ENCODE assay signal across 8 cellular contexts in genomic region chr2:241272298-241272721, GRCh38. TPM values are rescaled to one million over a fixed set of nuclear protein-coding genes. Genes with fewer than 3 reads are reported as not detected.
DNase-seq lines count a peak whose midpoint lies in the region; ATAC-seq and TF ChIP-seq lines count a peak whose summit lies in the region.

No MANE protein-coding gene starts in this region.

- CTCF ChIA-PET in CD8-positive, alpha-beta T cell (lab: Charles Lee), result interaction anchor here (1.0 kb wide), 1 partner anchor 327 kb away, joined by 4 read pairs; no protein-coding TSS in a partner anchor

- peak overlapping the region; percentile 35 for H3K4me3 Mint-ChIP-seq in CD8-positive, alpha-beta T cell

- H3K9me3 ChIP-seq in CD8-positive, alpha-beta T cell (ENCODE audit: low read length), result no peaks in the 10 kb centered on the region
- H3K9me3 ChIP-seq in Karpas-422 (ENCODE audit: low read length) (no peaks in the 10 kb centered on the region), adrenal gland (replicated peaks in 1 of 3) (peaks cover 0 to 8% (median 0%) of the 10 kb centered on the region in 3 donors), smooth muscle cell (replicated peaks; ENCODE audit: low read depth) (no peaks in the 10 kb centered on the region)

- H3K9ac ChIP-seq in Karpas-422 (ENCODE audit: low read length) (peak overlapping the region; percentile 78), smooth muscle cell (ENCODE audit: low read depth) (peak overlapping the region; percentile 97)

- peak; percentile 37 for ATAC-seq in CD8-positive, alpha-beta T cell
- peak; percentile 19 for ATAC-seq in GM21367 (IDR thresholded peaks at IDR 0.05; ENCODE audit: unreplicated experiment)

- peaks cover 50% of the 10 kb centered on the region for H3K4me1 Mint-ChIP-seq in CD8-positive, alpha-beta T cell (ENCODE audit: low read depth)

- H3K9me3 Mint-ChIP-seq in CD8-positive, alpha-beta T cell, result no peaks in the 10 kb centered on the region

- TF ChIP-seq CTCF in CD8-positive, alpha-beta T cell (IDR thresholded peaks at IDR 0.05), result no peak
- TF ChIP-seq CTCF in adrenal gland (IDR thresholded peaks at IDR 0.05) (no peak), smooth muscle cell (IDR thresholded peaks at IDR 0.05; ENCODE audit: borderline replicate concordance, insufficient read depth, poor library complexity, severe bottlenecking) (no peak)

- H4K20me1 ChIP-seq in Karpas-422 (ENCODE audit: insufficient read depth, low read depth, low read length), result peaks cover 67% of the 10 kb centered on the region
- peaks cover 76% of the 10 kb centered on the region for H4K20me1 ChIP-seq in smooth muscle cell (ENCODE audit: low read depth)

- WGBS in adrenal gland, 4 donors, result 0 to 3% (median 1%) methylated on average over 8 to 53 of the region's 55 CpGs; no CpG with 5 or more reads in 1 of the 4 donors
- WGBS in smooth muscle cell (ENCODE audit: low lambda C conversion rate), result 2% methylated on average over 11 of the region's 55 CpGs

- POLR2A ChIA-PET in CD8-positive, alpha-beta T cell (lab: Charles Lee), result interaction anchor here (1.2 kb wide), 1 partner anchor 18 kb away, joined by 4 read pairs; no protein-coding TSS in a partner anchor

- intact Hi-C loops in CD8-positive, alpha-beta T cell (cut with DNase I, micrococcal nuclease), result loop anchor here (1.0 to 10.0 kb wide), 5 partner anchors 43 to 344 kb away; partner anchors contain the start of genes FARP2 (in 2 of the 2), HDLBP (in 2 of the 2), SEPTIN2 (in 2 of the 2) and STK25 (in 1 of the 2)
- intact Hi-C loops in adrenal gland (cut with DNase I), result no loop called here

- peaks cover 13% of the 10 kb centered on the region for H3K4me1 ChIP-seq in CD8-positive, alpha-beta T cell (ENCODE audit: insufficient read depth, low read length)
- peaks cover 23% of the 10 kb centered on the region for H3K4me1 ChIP-seq in Karpas-422 (ENCODE audit: low read length)
- peaks cover 30 to 42% of the 10 kb centered on the region in 2 donors for H3K4me1 ChIP-seq in adrenal gland (replicated peaks in 1 of 2)
- H3K4me1 ChIP-seq in smooth muscle cell (ENCODE audit: low read depth), result peaks cover 9% of the 10 kb centered on the region

- H3K79me2 ChIP-seq in Karpas-422 (ENCODE audit: low read length) (peaks cover 86% of the 10 kb centered on the region), smooth muscle cell (ENCODE audit: low read depth) (peaks cover 88% of the 10 kb centered on the region)

- peak in 2 of 7 experiments; percentile 18 to 35 for DNase-seq in CD8-positive, alpha-beta T cell
- no peak for DNase-seq in Karpas-422
- DNase-seq in adrenal gland, result peak; percentile 34 to 62 (median 57)
- DNase-seq in smooth muscle cell (lab: John Stamatoyannopoulos, UW; ENCODE audit: unreplicated experiment), result peak; percentile 83
- DNase-seq in H4 (ENCODE audit: low spot score), result no peak
- no peak for DNase-seq in AML-193 (lab: John Stamatoyannopoulos, UW)

- H3F3A ChIP-seq in smooth muscle cell (ENCODE audit: low read depth), result peaks cover 29% of the 10 kb centered on the region

- peak overlapping the region; percentile 44 for H3K4me3 ChIP-seq in CD8-positive, alpha-beta T cell (ENCODE audit: low read depth, low read length)
- H3K4me3 ChIP-seq in Karpas-422 (ENCODE audit: low read length), result peak overlapping the region; percentile 80
- H3K4me3 ChIP-seq in adrenal gland, result peak overlapping the region; percentile 83 to 97 (median 88)
- H3K4me3 ChIP-seq in iPS-11a (ENCODE audit: low read depth, low read length), result peak overlapping the region; percentile 58
- peak overlapping the region; percentile 70 for H3K4me3 ChIP-seq in smooth muscle cell

- no peaks in the 10 kb centered on the region for H3K27me3 Mint-ChIP-seq in CD8-positive, alpha-beta T cell (ENCODE audit: low read depth)

- H3K27ac Mint-ChIP-seq in CD8-positive, alpha-beta T cell, result no peak overlapping the region

- H3K9me2 ChIP-seq in Karpas-422 (replicated peaks; ENCODE audit: insufficient read depth, low read length), result no peaks in the 10 kb centered on the region

- H3K27ac ChIP-seq in CD8-positive, alpha-beta T cell (ENCODE audit: low read depth, low read length), result peak overlapping the region; percentile 25
- H3K27ac ChIP-seq in Karpas-422 (ENCODE audit: low read length) (no peak overlapping the region), adrenal gland (peak overlapping the region; percentile 80 to 99 (median 98)), smooth muscle cell (ENCODE audit: low read depth) (peak overlapping the region; percentile 90)

- H3K4me2 ChIP-seq in Karpas-422 (ENCODE audit: low read depth, low read length, poor library complexity, severe bottlenecking) (peak overlapping the region; percentile 90), smooth muscle cell (peak overlapping the region; percentile 98)

- H2AFZ ChIP-seq in Karpas-422 (ENCODE audit: low read length) (no peak overlapping the region), smooth muscle cell (ENCODE audit: low read depth) (no peak overlapping the region)

- H3K27me3 ChIP-seq in CD8-positive, alpha-beta T cell (ENCODE audit: insufficient read depth, low read length), result no peaks in the 10 kb centered on the region
- no peaks in the 10 kb centered on the region for H3K27me3 ChIP-seq in Karpas-422 (ENCODE audit: low read length)
- H3K27me3 ChIP-seq in adrenal gland, result no peaks in the 10 kb centered on the region
- H3K27me3 ChIP-seq in smooth muscle cell (ENCODE audit: low read depth), result no peaks in the 10 kb centered on the region

- peaks cover 21% of the 10 kb centered on the region for H3K36me3 Mint-ChIP-seq in CD8-positive, alpha-beta T cell

- TF ChIP-seq POLR2A in adrenal gland (IDR thresholded peaks at IDR 0.05), result no peak

- no peaks in the 10 kb centered on the region for H3K36me3 ChIP-seq in CD8-positive, alpha-beta T cell (ENCODE audit: insufficient read depth, low read length)
- H3K36me3 ChIP-seq in Karpas-422 (ENCODE audit: insufficient read depth, low read length) (no peaks in the 10 kb centered on the region; the same call in 1 of the 2 replicates), adrenal gland (replicated peaks in 1 of 2) (peaks cover 0 to 11% of the 10 kb centered on the region in 2 donors), smooth muscle cell (ENCODE audit: low read depth) (no peaks in the 10 kb centered on the region)

RNA-seq across cellular contexts. Expression of gene HDLBP, which starts 43.2 kb away (rescaled TPM):
- 100 to 1,000 TPM in 1 of 2 experiments, 10 to 100 TPM in 1; 97.5 to 104 TPM for total RNA-seq in CD8-positive, alpha-beta T cell
- total RNA-seq in Karpas-422 (2014; rRNA removed; shearing (Covaris generic); ENCODE audit: low replicate concordance), result 141 and 167 TPM in 2 replicates
- total RNA-seq in adrenal gland (100 to 1,000 TPM; 357 to 648 (median 498) TPM), smooth muscle cell (504 and 559 TPM in 2 replicates)
- polyA plus RNA-seq in adrenal gland (100 to 1,000 TPM; 295 to 880 (median 378) TPM), smooth muscle cell (545 and 601 TPM in 2 replicates)
- 324 and 350 TPM in 2 replicates for total RNA-seq in H4 (2014; rRNA removed; shearing (Covaris generic))

RNA-seq across cellular contexts. Expression of gene SEPTIN2, which starts 43.4 kb away (rescaled TPM):
- 100 to 1,000 TPM; 216 to 246 TPM for total RNA-seq in CD8-positive, alpha-beta T cell
- 208 and 281 TPM in 2 replicates for total RNA-seq in Karpas-422 (2014; rRNA removed; shearing (Covaris generic); ENCODE audit: low replicate concordance)
- total RNA-seq in adrenal gland, result 100 to 1,000 TPM; 192 to 352 (median 251) TPM
- 100 to 1,000 TPM; 108 to 368 (median 145) TPM for polyA plus RNA-seq in adrenal gland
- total RNA-seq in smooth muscle cell, result 443 and 523 TPM in 2 replicates
- polyA plus RNA-seq in smooth muscle cell, result 314 and 344 TPM in 2 replicates
- 250 and 279 TPM in 2 replicates for total RNA-seq in H4 (2014; rRNA removed; shearing (Covaris generic))

Comparison
In these comparisons a context has a peak if more than half of its experiments do, and no peak if none do; other contexts are left out.
1. DNase-seq: peak in adrenal gland (7 of 7) and smooth muscle cell (single experiment); none in Karpas-422 (single experiment), H4 (single experiment) and AML-193 (0 of 2).
2. intact Hi-C loops: an anchor here in CD8-positive, alpha-beta T cell (1.0 to 10.0 kb wide); none called in adrenal gland.
3. Peak in every context shown above with its lines, with median percentiles within 50 percentile points of each other: H3K4me3 ChIP-seq.